18 cellular contexts compared by ENCODE assay signal in genomic region chr12:131061041-131061806, GRCh38.
DNase-seq lines count a peak whose midpoint lies in the region; ATAC-seq lines count a peak whose summit lies in the region.
"Had no signal": no experiment of that assay in that cellular context is flagged by ENCODE, and none has a peak within 500 bp of the region (broad histone marks: within the 10 kb centered on the region; RNA-seq: fewer than 3 reads in every experiment).

No MANE protein-coding gene starts in this region.

- intact Hi-C loops in cardiac septum (cut with DNase I) (no loop called here), Right ventricle myocardium superior (cut with DNase I) (no loop called here)

- no peak for ATAC-seq in Right ventricle myocardium superior (ENCODE audit: poor library complexity)
- peak; percentile 70 for ATAC-seq in HG03442 (IDR thresholded peaks at IDR 0.05; ENCODE audit: unreplicated experiment)
- ATAC-seq in left lobe of liver, result no peak
- no peak for ATAC-seq in GM18873 (IDR thresholded peaks at IDR 0.05; ENCODE audit: low FRiP score, unreplicated experiment)
- ATAC-seq: activated T-helper 17 cell treated with anti-CD3 and anti-CD28 coated beads, Interleukin-2, amount 50 U/mL, for 72 hours; left ventricle myocardium superior had no signal

- DNase-seq in cardiac septum (ENCODE audit: low spot score) (peak; percentile 50), Right ventricle myocardium superior (no peak), left lobe of liver (ENCODE audit: low spot score) (peak; percentile 22), ureter (ENCODE audit: low spot score) (peak; percentile 39), DMS79 (lab: John Stamatoyannopoulos, UW) (no peak), COR-L47 (lab: John Stamatoyannopoulos, UW) (no peak)
- DNase-seq: CD8-positive, alpha-beta memory T cell; effector CD8-positive, alpha-beta T cell; glutamatergic neuron; left ventricle myocardium superior; NCI-H146; NCI-H226; nucleus accumbens; stomach; T-helper 1 cell had no signal

Comparison
In these comparisons a context has a peak if more than half of its experiments do, and no peak if none do; other contexts are left out.
1. DNase-seq: peak in cardiac septum (single experiment), left lobe of liver (single experiment) and ureter (single experiment); none in Right ventricle myocardium superior (single experiment), DMS79 (single experiment) and COR-L47 (single experiment).